In the genomic region with DNA sequence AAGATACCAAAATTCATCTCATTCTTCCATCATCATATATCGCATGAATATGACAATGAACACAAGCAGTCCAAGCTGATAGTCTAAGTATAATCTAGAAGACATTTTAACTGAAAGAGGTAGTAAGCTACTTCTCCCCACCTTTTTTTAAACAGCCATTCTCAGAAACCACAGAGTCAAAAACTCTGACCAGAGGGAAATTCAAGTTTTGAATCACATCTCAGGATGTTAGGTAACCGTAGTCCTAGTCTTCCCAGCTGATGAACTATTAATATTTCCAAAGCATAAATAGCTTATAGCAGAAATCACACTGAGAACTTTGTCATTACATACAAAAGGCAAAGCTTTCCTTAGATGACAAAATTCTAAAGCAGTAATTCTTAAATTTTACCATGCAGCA, we compare ENCODE assay signal across 17 cellular contexts.
"Had no signal": no experiment of that assay in that cellular context is flagged by ENCODE, and none has a peak within 500 bp of the region (broad histone marks: within the 10 kb centered on the region; RNA-seq: fewer than 3 reads in every experiment).

No MANE protein-coding gene starts in this region.

- H3K4me3 ChIP-seq: neural progenitor cell, skin epidermis, tibial artery, uterus had no signal

- H3K9me3 Mint-ChIP-seq: activated naive CD4-positive, alpha-beta T cell treated with anti-CD3 and anti-CD28 coated beads, Interleukin-2, amount 50 U/mL, for 24 hours; dendritic cell treated with granulocyte-macrophage colony-stimulating factor and Interleukin-4, amounts not matched to agents 40 ng/mL and 50 ng/mL, for 4 days had no signal

- H3K4me2 ChIP-seq: neural progenitor cell had no signal

- H3K27ac ChIP-seq: neural progenitor cell, skin epidermis, VCaP had no signal

- H3K4me3 Mint-ChIP-seq: activated CD4-positive, alpha-beta T cell treated with anti-CD3 and anti-CD28 coated beads for 36 hours; activated CD8-positive, alpha-beta T cell treated with anti-CD3 and anti-CD28 coated beads, Interleukin-2, amount 10 ng/mL, durations not matched to agents 7 days and 5 days; activated naive CD4-positive, alpha-beta T cell treated with anti-CD3 and anti-CD28 coated beads, Interleukin-2, amount 50 U/mL, for 24 hours; brain; dendritic cell treated with granulocyte-macrophage colony-stimulating factor and Interleukin-4, amounts not matched to agents 40 ng/mL and 50 ng/mL, for 4 days; endodermal cell; neural progenitor cell had no signal

- H3K27ac Mint-ChIP-seq: activated CD8-positive, alpha-beta T cell treated with anti-CD3 and anti-CD28 coated beads, Interleukin-2, amount 10 ng/mL, durations not matched to agents 7 days and 5 days; activated naive CD4-positive, alpha-beta T cell treated with anti-CD3 and anti-CD28 coated beads, Interleukin-2, amount 50 U/mL, for 24 hours; dendritic cell treated with granulocyte-macrophage colony-stimulating factor and Interleukin-4, amounts not matched to agents 40 ng/mL and 50 ng/mL, for 4 days; neural progenitor cell had no signal

- H3K9ac ChIP-seq: neural progenitor cell had no signal

- ATAC-seq: activated CD4-positive, alpha-beta T cell treated with anti-CD3 and anti-CD28 coated beads for 36 hours; activated CD8-positive, alpha-beta T cell treated with anti-CD3 and anti-CD28 coated beads, Interleukin-2, amount 10 ng/mL, durations not matched to agents 7 days and 5 days had no signal

- H3K27me3 ChIP-seq: neural progenitor cell, tibial artery, uterus had no signal

- DNase-seq: activated CD4-positive, alpha-beta T cell treated with anti-CD3 and anti-CD28 coated beads for 36 hours; activated CD8-positive, alpha-beta T cell treated with anti-CD3 and anti-CD28 coated beads, Interleukin-2, amount 10 ng/mL, durations not matched to agents 7 days and 5 days; amygdala; endodermal cell; hypothalamus; kidney glomerular epithelial cell; retina; stimulated activated CD4-positive, alpha-beta T cell treated with anti-CD3 and anti-CD28 coated beads, Interleukin-4, amount 100 ng/mL, for 4 hours; T1000; tibial artery; uterus had no signal

- H3K27me3 Mint-ChIP-seq: activated CD4-positive, alpha-beta T cell treated with anti-CD3 and anti-CD28 coated beads for 36 hours; activated naive CD4-positive, alpha-beta T cell treated with anti-CD3 and anti-CD28 coated beads, Interleukin-2, amount 50 U/mL, for 24 hours; brain; dendritic cell treated with granulocyte-macrophage colony-stimulating factor and Interleukin-4, amounts not matched to agents 40 ng/mL and 50 ng/mL, for 4 days had no signal

- H3K9me3 ChIP-seq: tibial artery, uterus had no signal

- H3K36me3 ChIP-seq: neural progenitor cell, tibial artery, uterus had no signal

- H2AFZ ChIP-seq: neural progenitor cell had no signal
